Comparison of ENCODE assay signal across 11 cellular contexts in the genomic region with DNA sequence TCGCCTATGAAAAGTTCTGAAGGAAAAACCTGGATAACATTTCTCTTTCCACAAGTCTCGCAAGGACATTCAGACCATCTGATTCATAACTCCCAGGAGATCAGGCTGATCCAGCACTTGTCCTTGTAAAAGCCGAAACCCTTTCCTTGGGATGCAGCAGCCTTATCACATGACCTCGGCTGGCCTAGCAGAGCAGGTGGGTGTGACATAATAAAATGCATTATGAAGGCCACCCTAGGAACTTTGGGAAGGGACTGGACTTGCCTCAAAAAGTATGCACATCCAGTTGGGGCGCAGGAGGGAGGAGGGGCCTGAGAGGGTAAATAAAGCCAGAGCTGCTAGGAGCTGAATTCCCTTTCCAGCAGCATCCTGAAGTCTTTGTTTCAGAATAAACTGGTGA.
A peak's percentile ranks its signal among the peaks of the same experiment; 100 is the strongest.
DNase-seq lines count a peak whose midpoint lies in the region; ATAC-seq and TF ChIP-seq lines count a peak whose summit lies in the region.
"Had no signal": no experiment of that assay in that cellular context is flagged by ENCODE, and none has a peak within 500 bp of the region (broad histone marks: within the 10 kb centered on the region; RNA-seq: fewer than 3 reads in every experiment).

No MANE protein-coding gene starts in this region.

- H3K4me1 Mint-ChIP-seq in HFFc6 (ENCODE audit: low read depth): peaks cover 94% of the 10 kb centered on the region

- in situ Hi-C loops in gastrocnemius medialis (cut with MboI; ENCODE audit: low sequenced_read_pairs in 4 of 4): loop anchor here in 2 of 4 donors (25.0 kb wide), 1 partner anchor 658 kb away; no protein-coding TSS in a partner anchor

- TF ChIP-seq CTCF in HFFc6 (IDR thresholded peaks at IDR 0.05): no peak
- no peak for TF ChIP-seq CTCF in adrenal gland (IDR thresholded peaks at IDR 0.05)
- TF ChIP-seq CTCF in heart right ventricle (IDR thresholded peaks at IDR 0.05): no peak
- no peak for TF ChIP-seq CTCF in gastrocnemius medialis (IDR thresholded peaks at IDR 0.05 in 4 of 5, conservative IDR thresholded peaks at IDR 0.05 in 1 of 5)

- H3K36me3 ChIP-seq in adrenal gland (replicated peaks in 1 of 2) (no peaks in the 10 kb centered on the region), heart right ventricle (no peaks in the 10 kb centered on the region), gastrocnemius medialis (no peaks in the 10 kb centered on the region)

- H3K27me3 ChIP-seq in adrenal gland (no peaks in the 10 kb centered on the region), heart right ventricle (no peaks in the 10 kb centered on the region), gastrocnemius medialis (no peaks in the 10 kb centered on the region)

- H3K4me3 ChIP-seq in adrenal gland (no peak overlapping the region), heart right ventricle (no peak overlapping the region), gastrocnemius medialis (no peak overlapping the region)

- H3K27ac ChIP-seq in adrenal gland: peak overlapping the region in 2 of 5 donors; percentile 14 to 21
- peak overlapping the region in 1 of 10 donors; percentile 58 for H3K27ac ChIP-seq in heart right ventricle
- H3K27ac ChIP-seq in gastrocnemius medialis: no peak overlapping the region

- H3K27ac Mint-ChIP-seq in HFFc6: peak overlapping the region; percentile 85
- H3K27ac Mint-ChIP-seq: nephron had no signal

- no peaks in the 10 kb centered on the region; the same call in 1 of the 2 replicates for H3K27me3 Mint-ChIP-seq in HFFc6 (ENCODE audit: insufficient read depth)

- ATAC-seq in heart right ventricle (peak in 7 of 8 donors; percentile 30 to 86 (median 66)), gastrocnemius medialis (peak; percentile 77 to 78), GM21423 (IDR thresholded peaks at IDR 0.05; ENCODE audit: unreplicated experiment) (no peak), HG02884 (IDR thresholded peaks at IDR 0.05; ENCODE audit: unreplicated experiment) (no peak)

- intact Hi-C loops in adrenal gland (cut with DNase I) (no loop called here), heart right ventricle (cut with DNase I) (no loop called here), gastrocnemius medialis (cut with DNase I; ENCODE audit: low total_unique reads) (no loop called here)

- H3K4me1 ChIP-seq in adrenal gland (replicated peaks in 1 of 2) (peaks cover 10 to 27% of the 10 kb centered on the region in 2 donors), heart right ventricle (peaks cover 0 to 39% (median 15%) of the 10 kb centered on the region in 9 donors), gastrocnemius medialis (peaks cover 3 to 4% of the 10 kb centered on the region in 2 donors)

- no peaks in the 10 kb centered on the region for H3K9me3 Mint-ChIP-seq in HFFc6
- H3K9me3 Mint-ChIP-seq: nephron had no signal

- DNase-seq in HFFc6 (peak; percentile 52), adrenal gland (peak in 6 of 7 donors; percentile 46 to 67 (median 58)), heart right ventricle (peak; percentile 13 to 16), gastrocnemius medialis (peak; percentile 15 to 56), D341Med (ENCODE audit: low spot score) (no peak)
- DNase-seq in activated T-cell treated with anti-CD3 and anti-CD28 coated beads, Interleukin-2, amount 50 U/mL, for 48 hours: no peak
- DNase-seq: NCI-H187; stimulated activated CD4-positive, alpha-beta T cell treated with anti-CD3 and anti-CD28 coated beads, Interleukin-2, amount 100 ng/mL, for 48 hours had no signal

- H3K4me3 Mint-ChIP-seq in HFFc6: peak overlapping the region; percentile 74
- H3K4me3 Mint-ChIP-seq: nephron had no signal

- H3K9me3 ChIP-seq in adrenal gland (replicated peaks in 1 of 3) (no peaks in the 10 kb centered on the region), heart right ventricle (no peaks in the 10 kb centered on the region), gastrocnemius medialis (no peaks in the 10 kb centered on the region)

- TF ChIP-seq POLR2A in adrenal gland (IDR thresholded peaks at IDR 0.05) (no peak), gastrocnemius medialis (IDR thresholded peaks at IDR 0.05) (no peak)

- 0 out of 2 replicates have a peak, but pooled peaks cover 6% of the 10 kb centered on the region for H3K36me3 Mint-ChIP-seq in HFFc6 (ENCODE audit: low read depth)

- WGBS in adrenal gland, 4 donors: 27 to 40% (median 36%) methylated on average over 5 of the region's 5 CpGs
- 54 to 65% methylated on average over 5 of the region's 5 CpGs for WGBS in heart right ventricle, 2 donors

Comparison
In these comparisons a context has a peak if more than half of its experiments do, and no peak if none do; other contexts are left out.
1. DNase-seq: peak in HFFc6 (single experiment), adrenal gland (6 of 7), heart right ventricle (2 of 2) and gastrocnemius medialis (2 of 2); none in D341Med (single experiment) and activated T-cell treated with anti-CD3 and anti-CD28 coated beads, Interleukin-2, amount 50 U/mL, for 48 hours (0 of 2).
2. ATAC-seq: peak in heart right ventricle (7 of 8) and gastrocnemius medialis (2 of 2); none in GM21423 (single experiment) and HG02884 (single experiment).